ENCODE assay signal across 11 cellular contexts in the genomic region with DNA sequence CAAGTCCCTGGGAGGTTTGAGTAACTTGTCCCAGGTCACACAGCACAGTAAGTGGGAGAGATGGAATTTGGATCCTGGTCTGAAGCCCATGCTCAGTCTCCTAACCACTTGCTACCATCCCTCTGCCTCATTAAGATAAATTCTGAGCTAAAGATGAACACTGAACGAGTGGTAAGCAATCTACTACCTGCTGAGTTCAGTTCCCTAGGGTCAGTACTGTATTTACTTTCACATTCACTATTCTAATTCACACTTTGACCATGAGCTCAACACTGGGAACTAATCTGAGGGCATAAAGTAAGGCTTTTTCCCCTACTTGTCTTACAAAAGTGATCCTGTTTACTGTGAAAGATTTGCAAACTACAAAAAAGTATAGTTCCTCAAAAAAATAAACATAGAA. TPM values are rescaled to one million over a fixed set of nuclear protein-coding genes. Genes with fewer than 3 reads are reported as not detected.
A peak's percentile ranks its signal among the peaks of the same experiment; 100 is the strongest.
DNase-seq lines count a peak whose midpoint lies in the region; ATAC-seq, FAIRE-seq and TF ChIP-seq lines count a peak whose summit lies in the region.
"Had no signal": no experiment of that assay in that cellular context is flagged by ENCODE, and none has a peak within 500 bp of the region (broad histone marks: within the 10 kb centered on the region; RNA-seq: fewer than 3 reads in every experiment).

No MANE protein-coding gene starts in this region.

- no peak overlapping the region for H2AFZ ChIP-seq in MM.1S (ENCODE audit: low read length)

- WGBS in gastroesophageal sphincter (ENCODE audit: low coverage in 1 of 2), 2 donors, result 67 to 100% methylated on average over 1 of the region's 1 CpG

- no peaks in the 10 kb centered on the region for H3K9me2 ChIP-seq in MM.1S (replicated peaks; ENCODE audit: insufficient read depth, low read length)

- H3K9me3 ChIP-seq in MM.1S (replicated peaks; ENCODE audit: insufficient read depth, low read length) (no peaks in the 10 kb centered on the region), gastroesophageal sphincter (no peaks in the 10 kb centered on the region)

- peaks cover 12% of the 10 kb centered on the region; the same call in 1 of the 2 replicates for H3F3A ChIP-seq in MM.1S (ENCODE audit: insufficient read depth, low read length)

- no peak for DNase-seq in GM12891 (ENCODE audit: insufficient read length, low spot score)
- peak; percentile 29 for DNase-seq in MM.1S
- no peak for DNase-seq in midbrain (lab: John Stamatoyannopoulos, UW)
- DNase-seq in SHP77 treated with DMSO at 0.1 percent for 48 hours (lab: John Stamatoyannopoulos, UW), result no peak
- DNase-seq in HuH-7 (ENCODE audit: low spot score), result no peak
- DNase-seq: activated naive CD4-positive, alpha-beta T cell treated with anti-CD3 and anti-CD28 coated beads, Interleukin-2, amount 10 ng/mL, durations not matched to agents 7 days and 5 days; C1 segment of cervical spinal cord; NCI-H526 treated with DMSO at 0.1 percent for 48 hours had no signal

- H3K36me3 ChIP-seq in MM.1S (replicated peaks; ENCODE audit: insufficient read depth, low read length), result no peaks in the 10 kb centered on the region
- peaks cover 0 to 8% of the 10 kb centered on the region in 2 donors for H3K36me3 ChIP-seq in gastroesophageal sphincter

- H3K27me3 ChIP-seq in MM.1S (replicated peaks; ENCODE audit: insufficient read depth, low read length) (no peaks in the 10 kb centered on the region), gastroesophageal sphincter (no peaks in the 10 kb centered on the region)

- ATAC-seq in GM19328 (IDR thresholded peaks at IDR 0.05; ENCODE audit: unreplicated experiment) (peak; percentile 31), HG02884 (IDR thresholded peaks at IDR 0.05; ENCODE audit: unreplicated experiment) (peak; percentile 44), gastroesophageal sphincter (no peak)

- peaks cover 31% of the 10 kb centered on the region for H3K4me1 ChIP-seq in MM.1S (ENCODE audit: low read length)
- H3K4me1 ChIP-seq in gastroesophageal sphincter, result peaks cover 0 to 42% (median 23%) of the 10 kb centered on the region in 3 donors

- H3K27ac ChIP-seq in MM.1S (ENCODE audit: low read length) (peak overlapping the region; percentile 28; the same call in 1 of the 2 replicates), gastroesophageal sphincter (no peak overlapping the region)

- peak; percentile 26 for FAIRE-seq in GM12891 (lab: Jason Lieb, UNC)

- peaks cover 41% of the 10 kb centered on the region for H3K79me2 ChIP-seq in MM.1S (ENCODE audit: low read length)

- peak overlapping the region; percentile 20; the same call in 1 of the 2 replicates for H3K4me3 ChIP-seq in MM.1S (ENCODE audit: low read length)
- no peak overlapping the region for H3K4me3 ChIP-seq in gastroesophageal sphincter

- TF ChIP-seq CTCF in MM.1S (IDR thresholded peaks at IDR 0.05; ENCODE audit: low read length) (no peak), gastroesophageal sphincter (IDR thresholded peaks at IDR 0.05) (no peak)

- TF ChIP-seq EP300 in gastroesophageal sphincter (IDR thresholded peaks at IDR 0.05), result no peak

- H3K9ac ChIP-seq in MM.1S (ENCODE audit: low read length), result no peak overlapping the region

- no peaks in the 10 kb centered on the region for H4K20me1 ChIP-seq in MM.1S (ENCODE audit: insufficient read depth, low read length)

- H3K4me2 ChIP-seq in MM.1S (ENCODE audit: low read depth, low read length), result peak overlapping the region; percentile 62; the same call in 1 of the 2 replicates

- TF ChIP-seq POLR2A in GM12891 (IDR thresholded peaks at IDR 0.05; ENCODE audit: low read depth, low read length) (no peak), gastroesophageal sphincter (IDR thresholded peaks at IDR 0.05) (no peak)

TF ChIP-seq in GM12891, 5 proteins besides CTCF, POLR2A, EP300 and RAD21:
- TF ChIP-seq PAX5 (IDR thresholded peaks at IDR 0.05; ENCODE audit: insufficient read depth, low read length, severe bottlenecking) (no peak), SPI1 (IDR thresholded peaks at IDR 0.05; ENCODE audit: low read depth, low read length) (peak; percentile 11; the same call in 1 of the 2 replicates), TAF1 (IDR thresholded peaks at IDR 0.05; ENCODE audit: low read depth, low read length) (no peak), POU2F2 (IDR thresholded peaks at IDR 0.05; ENCODE audit: low read depth, low read length) (no peak)

RNA-seq across cellular contexts. Expression of gene UROS, which starts 2.4 kb away (rescaled TPM):
- 63.6 TPM for polyA plus RNA-seq in GM12891 (2012; ENCODE audit: low read depth, missing spikeins)
- total RNA-seq in gastroesophageal sphincter, result 10 to 100 TPM; 25.3 to 64.0 (median 39.1) TPM

RNA-seq across cellular contexts. Expression of gene BCCIP, which starts 2.6 kb away (rescaled TPM):
- polyA plus RNA-seq in GM12891 (2012; ENCODE audit: low read depth, missing spikeins), result 68.0 TPM
- total RNA-seq in gastroesophageal sphincter, result 10 to 100 TPM; 38.6 to 59.2 (median 50.3) TPM

RNA-seq across cellular contexts. Expression of gene MMP21, which starts 45.1 kb away (rescaled TPM):
- polyA plus RNA-seq in GM12891 (2012; ENCODE audit: low read depth, missing spikeins), result not detected
- total RNA-seq in gastroesophageal sphincter, result under 1 TPM in 2 of 4 donors, not detected in 2; 0.13 to 0.81 TPM
